Comparison of ENCODE assay signal across 21 cellular contexts in genomic region chr2:204888222-204888621, GRCh38.
"Had no signal": no experiment of that assay in that cellular context is flagged by ENCODE, and none has a peak within 500 bp of the region (broad histone marks: within the 10 kb centered on the region; RNA-seq: fewer than 3 reads in every experiment).

No MANE protein-coding gene starts in this region.

- H3K36me3 ChIP-seq: adrenal gland, cardiac muscle cell, left ventricle myocardium inferior had no signal

- H3K27me3 Mint-ChIP-seq: activated CD8-positive, alpha-beta memory T cell treated with anti-CD3 and anti-CD28 coated beads, Interleukin-2, amount 10 ng/mL, durations not matched to agents 7 days and 5 days; activated naive CD4-positive, alpha-beta T cell treated with anti-CD3 and anti-CD28 coated beads, Interleukin-2, amount 50 U/mL, for 24 hours; natural killer cell treated with Interleukin-12 subunit alpha and Interleukin-12 subunit beta and Interleukin-15 and Interleukin-18, amount 100 ng/mL, for 72 hours; type B pancreatic cell had no signal

- H3K4me3 ChIP-seq: adrenal gland, cardiac muscle cell, left ventricle myocardium inferior had no signal

- H3K9me3 Mint-ChIP-seq: type B pancreatic cell had no signal

- H3K36me3 Mint-ChIP-seq: activated CD8-positive, alpha-beta memory T cell treated with anti-CD3 and anti-CD28 coated beads, Interleukin-2, amount 10 ng/mL, durations not matched to agents 7 days and 5 days; activated naive CD4-positive, alpha-beta T cell treated with anti-CD3 and anti-CD28 coated beads, Interleukin-2, amount 50 U/mL, for 24 hours; natural killer cell treated with Interleukin-12 subunit alpha and Interleukin-12 subunit beta and Interleukin-15 and Interleukin-18, amount 100 ng/mL, for 72 hours; type B pancreatic cell had no signal

- H3K4me1 ChIP-seq: adrenal gland, left ventricle myocardium inferior had no signal

- ATAC-seq: activated CD8-positive, alpha-beta memory T cell treated with anti-CD3 and anti-CD28 coated beads, Interleukin-2, amount 10 ng/mL, durations not matched to agents 7 days and 5 days; natural killer cell treated with Interleukin-12 subunit alpha and Interleukin-12 subunit beta and Interleukin-15 and Interleukin-18, amount 100 ng/mL, for 72 hours had no signal

- H3K9me3 ChIP-seq: adrenal gland, left ventricle myocardium inferior had no signal

- H3K27ac ChIP-seq: adrenal gland, cardiac muscle cell, left ventricle myocardium inferior, VCaP had no signal

- H3K27me3 ChIP-seq: adrenal gland, cardiac muscle cell had no signal

- DNase-seq: activated CD4-positive, alpha-beta T cell treated with anti-CD3 and anti-CD28 coated beads, Interleukin-2, amount 50 U/mL, for 48 hours; activated CD8-positive, alpha-beta memory T cell treated with anti-CD3 and anti-CD28 coated beads, Interleukin-2, amount 10 ng/mL, durations not matched to agents 7 days and 5 days; activated effector memory CD4-positive, alpha-beta T cell treated with Interleukin-2 at 50 U/mL for 16 hours; activated T-cell treated with anti-CD3 and anti-CD28 coated beads, Interleukin-2, amount 50 U/mL, for 1 hour; hippocampal formation; left ventricle myocardium inferior; nucleus accumbens; posterior cingulate gyrus; small intestine; stimulated activated CD4-positive, alpha-beta T cell treated with anti-CD3 and anti-CD28 coated beads, Interleukin-4, amount 100 ng/mL, for 4 hours; stimulated activated CD8-positive, alpha-beta memory T cell treated with anti-CD3 and anti-CD28 coated beads, Interleukin-4, amount 100 ng/mL, for 48 hours; stimulated activated naive CD4-positive, alpha-beta T cell treated with Interleukin-2 at 50 U/mL for 16 hours; substantia nigra; SW 1271; T-helper 9 cell had no signal

- H3K4me3 Mint-ChIP-seq: activated CD8-positive, alpha-beta memory T cell treated with anti-CD3 and anti-CD28 coated beads, Interleukin-2, amount 10 ng/mL, durations not matched to agents 7 days and 5 days; activated naive CD4-positive, alpha-beta T cell treated with anti-CD3 and anti-CD28 coated beads, Interleukin-2, amount 50 U/mL, for 24 hours; natural killer cell treated with Interleukin-12 subunit alpha and Interleukin-12 subunit beta and Interleukin-15 and Interleukin-18, amount 100 ng/mL, for 72 hours; type B pancreatic cell had no signal

- H3K4me1 Mint-ChIP-seq: activated CD8-positive, alpha-beta memory T cell treated with anti-CD3 and anti-CD28 coated beads, Interleukin-2, amount 10 ng/mL, durations not matched to agents 7 days and 5 days had no signal

- H3K27ac Mint-ChIP-seq: activated CD8-positive, alpha-beta memory T cell treated with anti-CD3 and anti-CD28 coated beads, Interleukin-2, amount 10 ng/mL, durations not matched to agents 7 days and 5 days; activated naive CD4-positive, alpha-beta T cell treated with anti-CD3 and anti-CD28 coated beads, Interleukin-2, amount 50 U/mL, for 24 hours; natural killer cell treated with Interleukin-12 subunit alpha and Interleukin-12 subunit beta and Interleukin-15 and Interleukin-18, amount 100 ng/mL, for 72 hours; type B pancreatic cell had no signal
